9 cellular contexts compared by ENCODE assay signal in the genomic region with DNA sequence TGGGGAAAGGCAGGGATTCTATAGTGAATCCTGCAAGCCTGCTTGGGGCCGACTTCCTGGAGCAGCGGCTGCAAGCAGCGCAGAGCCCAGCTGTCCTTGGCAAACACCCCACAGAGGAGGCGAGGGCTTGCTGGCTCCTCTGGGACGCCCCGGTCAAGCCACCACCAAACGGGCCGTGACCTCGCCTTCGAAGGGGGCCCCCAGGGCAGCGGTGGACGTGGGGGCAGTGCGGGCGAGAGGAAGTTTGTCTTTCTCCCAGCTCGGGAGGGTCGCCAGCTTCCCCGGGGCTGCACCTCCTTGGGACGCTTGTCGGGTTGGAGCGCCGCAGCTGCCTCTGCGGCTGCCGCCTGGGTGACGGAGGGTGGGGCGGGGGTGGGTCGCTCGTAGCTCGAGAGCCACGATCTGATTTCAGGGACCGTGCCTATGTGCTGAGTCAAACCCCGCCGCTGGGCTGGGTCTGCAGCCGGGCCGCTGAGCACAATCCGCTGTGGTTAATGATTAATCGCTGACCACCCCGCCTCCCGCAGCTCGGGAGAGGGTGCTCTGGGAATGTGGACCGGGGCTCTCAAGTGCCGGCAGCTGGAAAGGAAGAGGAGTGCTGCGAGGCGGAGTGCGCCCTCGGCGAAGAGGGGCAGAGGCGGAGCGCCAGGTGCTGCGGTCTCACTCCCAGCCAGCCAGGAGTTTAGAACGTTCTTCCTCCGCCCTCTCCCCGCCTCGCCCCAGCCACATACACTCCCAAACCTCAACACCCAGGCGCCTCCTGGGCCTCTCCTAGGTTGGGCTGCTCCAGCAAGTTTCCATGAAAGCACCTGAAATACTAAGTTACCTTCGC. TPM values are rescaled to one million over a fixed set of nuclear protein-coding genes. Genes with fewer than 3 reads are reported as not detected.
A peak's percentile ranks its signal among the peaks of the same experiment; 100 is the strongest.
DNase-seq lines count a peak whose midpoint lies in the region; ATAC-seq and TF ChIP-seq lines count a peak whose summit lies in the region.
"Had no signal": no experiment of that assay in that cellular context is flagged by ENCODE, and none has a peak within 500 bp of the region (broad histone marks: within the 10 kb centered on the region; RNA-seq: fewer than 3 reads in every experiment).

A gene (plus strand): TSS at position 726 of the 832 bp plus-strand sequence.

- peaks cover 31% of the 10 kb centered on the region for H3K27me3 ChIP-seq in NT2/D1 (ENCODE audit: insufficient read depth, insufficient read length)
- no peaks in the 10 kb centered on the region for H3K27me3 ChIP-seq in mesendoderm (ENCODE audit: insufficient read depth, low read length, poor library complexity)
- H3K27me3 ChIP-seq in upper lobe of left lung = no peaks in the 10 kb centered on the region

- H3K4me3 Mint-ChIP-seq in activated CD4-positive, alpha-beta T cell treated with anti-CD3 and anti-CD28 coated beads for 36 hours = no peak within 1 kb of the TSS

- no peaks in the 10 kb centered on the region for H3K4me1 Mint-ChIP-seq in activated CD4-positive, alpha-beta T cell treated with anti-CD3 and anti-CD28 coated beads for 36 hours
- H3K4me1 Mint-ChIP-seq: CD4-positive, CD25-positive, alpha-beta regulatory T cell had no signal

- H3K9me3 Mint-ChIP-seq in activated CD4-positive, alpha-beta T cell treated with anti-CD3 and anti-CD28 coated beads for 36 hours (ENCODE audit: low read depth) = no peaks in the 10 kb centered on the region

- peak within 1 kb of the TSS; percentile 82 for H3K9ac ChIP-seq in NT2/D1 (ENCODE audit: insufficient read length, low read depth)
- peak within 1 kb of the TSS; percentile 79 for H3K9ac ChIP-seq in mesendoderm (ENCODE audit: low read length)

- H3K27ac Mint-ChIP-seq in activated CD4-positive, alpha-beta T cell treated with anti-CD3 and anti-CD28 coated beads for 36 hours = no peak within 1 kb of the TSS
- H3K27ac Mint-ChIP-seq: CD4-positive, CD25-positive, alpha-beta regulatory T cell had no signal

- peak within 1 kb of the TSS; percentile 7 for H4K8ac ChIP-seq in mesendoderm (ENCODE audit: low read depth, low read length)

- peak in 2 of 4 donors; percentile 37 to 58 for TF ChIP-seq POLR2A in upper lobe of left lung (IDR thresholded peaks at IDR 0.05)

- no peak within 1 kb of the TSS for H3K23ac ChIP-seq in mesendoderm (ENCODE audit: low read length)

- no peaks in the 10 kb centered on the region for H3K79me1 ChIP-seq in mesendoderm (ENCODE audit: low read length)

- no peak within 1 kb of the TSS for H4K5ac ChIP-seq in mesendoderm (ENCODE audit: low read length)

- H3K4me2 ChIP-seq in mesendoderm (ENCODE audit: low read length) = peak within 1 kb of the TSS; percentile 79

- peak within 1 kb of the TSS; percentile 24 for H2BK5ac ChIP-seq in mesendoderm (ENCODE audit: low read length)

- no peaks in the 10 kb centered on the region for H3K36me3 ChIP-seq in NT2/D1 (ENCODE audit: insufficient read depth, insufficient read length, low read length)
- no peaks in the 10 kb centered on the region for H3K36me3 ChIP-seq in mesendoderm (ENCODE audit: control insufficient read depth, insufficient read depth, low read length)
- no peaks in the 10 kb centered on the region for H3K36me3 ChIP-seq in upper lobe of left lung

- H2BK120ac ChIP-seq in mesendoderm (ENCODE audit: low read depth, low read length) = no peak within 1 kb of the TSS

- H3K27me3 Mint-ChIP-seq in activated CD4-positive, alpha-beta T cell treated with anti-CD3 and anti-CD28 coated beads for 36 hours = peaks cover 28% of the 10 kb centered on the region

- CTCF ChIA-PET in activated CD4-positive, alpha-beta T cell treated with anti-CD3 and anti-CD28 coated beads for 36 hours (lab: Charles Lee) = no interaction called here

- no peaks in the 10 kb centered on the region for H3K79me2 ChIP-seq in mesendoderm (ENCODE audit: control insufficient read depth, insufficient read depth, low read length)

- no peak for TF ChIP-seq CTCF in upper lobe of left lung (IDR thresholded peaks at IDR 0.05)

- H3K27ac ChIP-seq in mesendoderm (ENCODE audit: low read depth, low read length) (peak within 1 kb of the TSS; percentile 93), upper lobe of left lung (peak within 1 kb of the TSS; percentile 48 to 89 (median 84))

- peak within 1 kb of the TSS; percentile 43 for H3K4ac ChIP-seq in mesendoderm (ENCODE audit: low read depth, low read length)

- H3K56ac ChIP-seq in mesendoderm (ENCODE audit: low read length) = peak within 1 kb of the TSS; percentile 89

- H3K18ac ChIP-seq in mesendoderm (ENCODE audit: low read length) = peak within 1 kb of the TSS; percentile 31

- intact Hi-C loops in activated CD4-positive, alpha-beta T cell treated with anti-CD3 and anti-CD28 coated beads for 36 hours (cut with DNase I, micrococcal nuclease) = no loop called here

- peak within 1 kb of the TSS; percentile 24 for H2AK5ac ChIP-seq in mesendoderm (ENCODE audit: low read length)

- no CpG with 5 or more reads among the region's 55 CpGs for whole genome bisulfite sequencing in mesendoderm (ENCODE audit: extremely low coverage, insufficient coverage, low lambda C conversion rate)
- WGBS in upper lobe of left lung, 2 donors = 4 to 9% methylated on average over 18 to 25 of the region's 55 CpGs

- DNase-seq in SIG-M5 treated with dmso at 0.1 percent for 504 hours (lab: John Stamatoyannopoulos, UW; ENCODE audit: unreplicated experiment) (peak; percentile 19), SIG-M5 (lab: John Stamatoyannopoulos, UW) (no peak), NT2/D1 (ENCODE audit: low read depth, low spot score) (peak; percentile 62), epidermal melanocyte (ENCODE audit: insufficient read length, low spot score) (peak; percentile 48), mesendoderm (peak; percentile 96), upper lobe of left lung (peak; percentile 91 to 94), GM19240 (ENCODE audit: insufficient read length, low spot score) (no peak)
- DNase-seq in activated CD4-positive, alpha-beta T cell treated with anti-CD3 and anti-CD28 coated beads for 36 hours = no peak
- DNase-seq: CD4-positive, CD25-positive, alpha-beta regulatory T cell had no signal

- peak within 1 kb of the TSS; percentile 49 for H3K4me3 ChIP-seq in NT2/D1 (ENCODE audit: insufficient read length, low read depth)
- peak within 1 kb of the TSS; percentile 15 for H3K4me3 ChIP-seq in mesendoderm (ENCODE audit: low read length)
- H3K4me3 ChIP-seq in upper lobe of left lung = peak within 1 kb of the TSS; percentile 20 to 60 (median 51)

- POLR2A ChIA-PET in activated CD4-positive, alpha-beta T cell treated with anti-CD3 and anti-CD28 coated beads for 36 hours (lab: Charles Lee) = no interaction called here

- no peak within 1 kb of the TSS for H2BK15ac ChIP-seq in mesendoderm (replicated peaks; ENCODE audit: low read depth)

- peak in 1 of 4 donors; percentile 38 for TF ChIP-seq EP300 in upper lobe of left lung (IDR thresholded peaks at IDR 0.05)

- H3K4me1 ChIP-seq in NT2/D1 (ENCODE audit: insufficient read depth, insufficient read length) (peaks cover 2% of the 10 kb centered on the region), mesendoderm (ENCODE audit: control insufficient read depth, low read depth, low read length) (peaks cover 11% of the 10 kb centered on the region), upper lobe of left lung (peaks cover 3 to 27% (median 16%) of the 10 kb centered on the region in 4 donors)

- H3K9me3 ChIP-seq in NT2/D1 (ENCODE audit: insufficient read depth, low read length) = no peaks in the 10 kb centered on the region
- H3K9me3 ChIP-seq in upper lobe of left lung = no peaks in the 10 kb centered on the region

- peaks cover 1% of the 10 kb centered on the region for H3K36me3 Mint-ChIP-seq in activated CD4-positive, alpha-beta T cell treated with anti-CD3 and anti-CD28 coated beads for 36 hours (ENCODE audit: low read depth)
- H3K36me3 Mint-ChIP-seq: CD4-positive, CD25-positive, alpha-beta regulatory T cell had no signal

- peak; percentile 94 to 97 for ATAC-seq in upper lobe of left lung (ENCODE audit: low FRiP score in 2 of 2)
- no peak for ATAC-seq in activated CD4-positive, alpha-beta T cell treated with anti-CD3 and anti-CD28 coated beads for 36 hours

RNA-seq across cellular contexts. Expression of the gene that starts here (rescaled TPM):
- polyA plus RNA-seq in mesendoderm (2013, experiment 1 of 2) = 2.4 TPM
- 2.5 TPM for polyA plus RNA-seq in mesendoderm (2013, experiment 2 of 2)
- 10 to 100 TPM; 10.1 to 45.9 (median 24.0) TPM for total RNA-seq in upper lobe of left lung
- total RNA-seq in activated CD4-positive, alpha-beta T cell treated with anti-CD3 and anti-CD28 coated beads for 36 hours = not detected
- total RNA-seq: CD4-positive, CD25-positive, alpha-beta regulatory T cell had no signal
- polyA plus RNA-seq: CD4-positive, CD25-positive, alpha-beta regulatory T cell had no signal

Comparison
In these comparisons a context has a peak if more than half of its experiments do, and no peak if none do; other contexts are left out.
1. RNA of the gene that starts here (total RNA-seq): 10.1 to 45.9 TPM in upper lobe of left lung; not detected in activated CD4-positive, alpha-beta T cell treated with anti-CD3 and anti-CD28 coated beads for 36 hours; every median in the first group is over 10 times any median in the second.
2. DNase-seq: peak in SIG-M5 treated with dmso at 0.1 percent for 504 hours (single experiment), NT2/D1 (single experiment), epidermal melanocyte (single experiment), mesendoderm (single experiment) and upper lobe of left lung (2 of 2); none in SIG-M5 (single experiment), activated CD4-positive, alpha-beta T cell treated with anti-CD3 and anti-CD28 coated beads for 36 hours (single experiment) and GM19240 (single experiment).
3. Peak in every context shown above with its lines, with median percentiles within 50 percentile points of each other: H3K4me3 ChIP-seq.